20 cellular contexts compared by ENCODE assay signal in the genomic region with DNA sequence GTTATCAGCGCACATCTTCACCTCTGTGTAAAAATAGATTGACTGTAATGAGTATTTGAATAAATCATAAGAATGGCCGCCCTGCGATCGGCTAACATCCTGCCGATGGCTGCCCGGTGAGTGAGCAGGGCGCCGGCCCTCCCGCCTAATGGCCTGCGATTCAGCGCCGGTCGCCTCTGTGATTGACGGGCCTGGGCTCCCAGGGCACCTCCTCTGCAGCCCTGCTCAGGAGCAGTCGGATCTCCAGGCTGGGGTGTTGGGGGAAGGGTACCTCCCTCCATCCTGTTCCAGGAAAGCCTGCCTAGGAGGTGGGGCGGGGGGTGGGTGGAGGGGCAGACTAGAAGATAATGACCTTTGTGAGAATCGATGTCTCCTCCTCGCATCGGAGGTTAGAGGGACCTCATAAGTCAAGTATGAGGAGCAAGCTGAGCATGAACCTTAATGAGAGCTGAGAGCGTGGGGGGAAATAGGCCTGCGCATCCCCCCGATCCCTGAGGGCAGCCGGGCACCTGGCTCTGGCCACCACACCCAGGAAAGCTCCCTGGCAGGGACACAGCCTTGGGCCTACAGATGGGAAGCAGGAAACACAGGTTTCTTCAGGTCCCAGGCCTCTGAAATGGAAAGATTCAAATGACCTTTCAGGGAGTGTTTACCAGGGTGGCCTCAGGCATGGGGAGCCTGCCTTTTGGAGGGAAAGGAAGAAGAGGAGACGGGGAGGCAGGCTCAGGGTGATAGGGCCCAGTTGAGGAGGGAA.
"Had no signal": no experiment of that assay in that cellular context is flagged by ENCODE, and none has a peak within 500 bp of the region (broad histone marks: within the 10 kb centered on the region; RNA-seq: fewer than 3 reads in every experiment).

No MANE protein-coding gene starts in this region.

- H3K4me3 Mint-ChIP-seq: activated naive CD4-positive, alpha-beta T cell treated with anti-CD3 and anti-CD28 coated beads, Interleukin-2, amount 50 U/mL, for 24 hours; naive thymus-derived CD4-positive, alpha-beta T cell; stimulated activated naive CD8-positive, alpha-beta T cell treated with anti-CD3 and anti-CD28 coated beads, Interleukin-15, Interleukin-2, amounts not matched to agents 100 ng/mL and 50 ng/mL, for 24 hours had no signal

- H3K27ac ChIP-seq: body of pancreas, cardiac muscle cell, psoas muscle, thyroid gland, WERI-Rb-1 had no signal

- DNase-seq: activated CD4-positive, alpha-beta T cell treated with anti-CD3 and anti-CD28 coated beads for 1 hour; activated CD4-positive, alpha-beta T cell treated with anti-CD3 and anti-CD28 coated beads, Interleukin-2, amount 50 U/mL, for 1 hour; activated gamma-delta T cell treated with Interleukin-2 at 50 U/mL for 16 hours; activated T-cell treated with anti-CD3 and anti-CD28 coated beads, Interleukin-2, amount 50 U/mL, for 1 hour; anterior cingulate cortex; body of pancreas; cortex of kidney; left colon; naive thymus-derived CD4-positive, alpha-beta T cell; psoas muscle; right cardiac atrium; stimulated activated CD4-positive, alpha-beta T cell treated with anti-CD3 and anti-CD28 coated beads, Interleukin-12 subunit alpha, Interleukin-12 subunit beta, amount 100 ng/mL, for 4 hours; substantia nigra; thyroid gland; WERI-Rb-1 had no signal

- H3K27ac Mint-ChIP-seq: activated naive CD4-positive, alpha-beta T cell treated with anti-CD3 and anti-CD28 coated beads, Interleukin-2, amount 50 U/mL, for 24 hours; naive thymus-derived CD4-positive, alpha-beta T cell; stimulated activated naive CD8-positive, alpha-beta T cell treated with anti-CD3 and anti-CD28 coated beads, Interleukin-15, Interleukin-2, amounts not matched to agents 100 ng/mL and 50 ng/mL, for 24 hours had no signal

- ATAC-seq: body of pancreas; left colon; naive thymus-derived CD4-positive, alpha-beta T cell; psoas muscle; right cardiac atrium had no signal

- H3K9me3 Mint-ChIP-seq: activated naive CD4-positive, alpha-beta T cell treated with anti-CD3 and anti-CD28 coated beads, Interleukin-2, amount 50 U/mL, for 24 hours; stimulated activated naive CD8-positive, alpha-beta T cell treated with anti-CD3 and anti-CD28 coated beads, Interleukin-15, Interleukin-2, amounts not matched to agents 100 ng/mL and 50 ng/mL, for 24 hours had no signal

- H3K27me3 ChIP-seq: body of pancreas, thyroid gland had no signal

- FAIRE-seq: islet of Langerhans had no signal

- H3K36me3 Mint-ChIP-seq: activated naive CD4-positive, alpha-beta T cell treated with anti-CD3 and anti-CD28 coated beads, Interleukin-2, amount 50 U/mL, for 24 hours; naive thymus-derived CD4-positive, alpha-beta T cell had no signal

- H3K4me1 ChIP-seq: body of pancreas had no signal

- H3K9me3 ChIP-seq: body of pancreas, psoas muscle, thyroid gland had no signal

- H3K4me1 Mint-ChIP-seq: activated naive CD4-positive, alpha-beta T cell treated with anti-CD3 and anti-CD28 coated beads, Interleukin-2, amount 50 U/mL, for 24 hours; naive thymus-derived CD4-positive, alpha-beta T cell had no signal

- H3K36me3 ChIP-seq: cardiac muscle cell, thyroid gland, WERI-Rb-1 had no signal

- H3K4me3 ChIP-seq: body of pancreas, cardiac muscle cell, lung, psoas muscle, thyroid gland had no signal
